In the genomic region with DNA sequence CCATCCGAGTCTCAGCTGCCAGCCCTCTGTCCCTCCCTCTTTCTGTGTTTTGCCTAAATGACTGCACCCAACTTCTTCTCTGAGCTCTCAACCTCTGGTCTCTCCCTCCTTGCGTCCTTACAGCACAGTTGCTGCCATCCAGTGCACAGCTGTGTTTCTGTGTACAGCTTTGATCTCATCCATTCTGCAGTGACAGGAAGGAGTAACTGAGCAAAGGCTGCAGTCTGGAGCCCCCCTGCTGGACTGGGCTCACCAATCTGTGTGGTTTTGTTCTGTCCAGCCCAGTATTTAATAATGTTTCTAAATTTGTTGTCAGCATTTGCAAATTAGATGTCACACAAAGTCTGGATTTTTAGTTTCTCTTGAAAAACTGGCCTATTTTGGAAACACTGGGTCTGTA, we compare ENCODE assay signal across 26 cellular contexts.
"Had no signal": no experiment of that assay in that cellular context is flagged by ENCODE, and none has a peak within 500 bp of the region (broad histone marks: within the 10 kb centered on the region; RNA-seq: fewer than 3 reads in every experiment).

No MANE protein-coding gene starts in this region.

- H3K27ac ChIP-seq: brain microvascular endothelial cell, foreskin keratinocyte, left ventricle myocardium inferior, parathyroid adenoma, right lobe of liver, skin epidermis, suprapubic skin, transverse colon, uterus had no signal

- H3K9me3 ChIP-seq: left ventricle myocardium inferior, right lobe of liver, suprapubic skin, transverse colon, uterus had no signal

- DNase-seq: activated CD4-positive, alpha-beta memory T cell treated with anti-CD3 and anti-CD28 coated beads, Interleukin-2, amount 10 ng/mL, durations not matched to agents 7 days and 5 days; activated CD4-positive, alpha-beta T cell treated with anti-CD3 and anti-CD28 coated beads for 48 hours; activated CD4-positive, CD25-positive, alpha-beta regulatory T cell; activated CD8-positive, alpha-beta memory T cell treated with anti-CD3 and anti-CD28 coated beads, Interleukin-2, amount 10 ng/mL, durations not matched to agents 7 days and 5 days; activated gamma-delta T cell; activated naive CD4-positive, alpha-beta T cell treated with anti-CD3 and anti-CD28 coated beads, Interleukin-2, amount 50 U/mL, for 16 hours; activated naive CD8-positive, alpha-beta T cell treated with anti-CD3 and anti-CD28 coated beads, Interleukin-2, amount 50 U/mL, for 24 hours; activated T-cell treated with anti-CD3 and anti-CD28 coated beads for 4 hours; brain microvascular endothelial cell; central memory CD4-positive, alpha-beta T cell; dermis blood vessel endothelial cell; effector memory CD4-positive, alpha-beta T cell; foreskin keratinocyte; hippocampal formation; kidney glomerular epithelial cell; left ventricle myocardium inferior; right lobe of liver; stimulated activated CD4-positive, alpha-beta T cell treated with anti-CD3 and anti-CD28 coated beads, Interleukin-1b, Interleukin-23, amount 100 ng/mL, for 48 hours; stimulated activated naive CD8-positive, alpha-beta T cell treated with anti-CD3 and anti-CD28 coated beads, Interleukin-15, amount 100 ng/mL, for 72 hours; transverse colon; uterus had no signal

- H3K4me3 ChIP-seq: left ventricle myocardium inferior, right lobe of liver, skin epidermis, suprapubic skin, transverse colon, uterus had no signal

- H3K4me1 ChIP-seq: foreskin keratinocyte, left ventricle myocardium inferior, parathyroid adenoma, right lobe of liver, suprapubic skin, uterus had no signal

- H2AFZ ChIP-seq: parathyroid adenoma had no signal

- H3K9ac ChIP-seq: parathyroid adenoma had no signal

- H3K36me3 ChIP-seq: brain microvascular endothelial cell, left ventricle myocardium inferior, right lobe of liver, suprapubic skin, transverse colon, uterus had no signal

- H3K27me3 ChIP-seq: brain microvascular endothelial cell, foreskin keratinocyte, right lobe of liver, suprapubic skin, transverse colon, uterus had no signal

- H3K9me3 Mint-ChIP-seq: activated CD4-positive, alpha-beta memory T cell treated with anti-CD3 and anti-CD28 coated beads, Interleukin-2, amount 10 ng/mL, durations not matched to agents 7 days and 5 days; activated naive CD8-positive, alpha-beta T cell treated with anti-CD3 and anti-CD28 coated beads, Interleukin-2, amount 50 U/mL, for 24 hours; nephron; stimulated activated naive CD8-positive, alpha-beta T cell treated with anti-CD3 and anti-CD28 coated beads, Interleukin-15, amount 100 ng/mL, for 72 hours; T-helper 1 cell treated with Interleukin-12 subunit alpha and Interleukin-12 subunit beta and Interleukin-4 antibody, amounts not matched to agents 30 μg/mL and 1 μg/mL, for 36 hours had no signal

- H3K36me3 Mint-ChIP-seq: activated CD8-positive, alpha-beta memory T cell treated with anti-CD3 and anti-CD28 coated beads, Interleukin-2, amount 10 ng/mL, durations not matched to agents 7 days and 5 days had no signal

- H3K4me1 Mint-ChIP-seq: activated CD8-positive, alpha-beta memory T cell treated with anti-CD3 and anti-CD28 coated beads, Interleukin-2, amount 10 ng/mL, durations not matched to agents 7 days and 5 days had no signal

- H3K27ac Mint-ChIP-seq: activated CD4-positive, alpha-beta memory T cell treated with anti-CD3 and anti-CD28 coated beads, Interleukin-2, amount 10 ng/mL, durations not matched to agents 7 days and 5 days; activated CD8-positive, alpha-beta memory T cell treated with anti-CD3 and anti-CD28 coated beads, Interleukin-2, amount 10 ng/mL, durations not matched to agents 7 days and 5 days; activated naive CD8-positive, alpha-beta T cell treated with anti-CD3 and anti-CD28 coated beads, Interleukin-2, amount 50 U/mL, for 24 hours; nephron; stimulated activated naive CD8-positive, alpha-beta T cell treated with anti-CD3 and anti-CD28 coated beads, Interleukin-15, amount 100 ng/mL, for 72 hours; T-helper 1 cell treated with Interleukin-12 subunit alpha and Interleukin-12 subunit beta and Interleukin-4 antibody, amounts not matched to agents 30 μg/mL and 1 μg/mL, for 36 hours had no signal

- H3K79me2 ChIP-seq: parathyroid adenoma had no signal

- H3K4me3 Mint-ChIP-seq: activated CD4-positive, alpha-beta memory T cell treated with anti-CD3 and anti-CD28 coated beads, Interleukin-2, amount 10 ng/mL, durations not matched to agents 7 days and 5 days; activated CD8-positive, alpha-beta memory T cell treated with anti-CD3 and anti-CD28 coated beads, Interleukin-2, amount 10 ng/mL, durations not matched to agents 7 days and 5 days; activated naive CD8-positive, alpha-beta T cell treated with anti-CD3 and anti-CD28 coated beads, Interleukin-2, amount 50 U/mL, for 24 hours; nephron; stimulated activated naive CD8-positive, alpha-beta T cell treated with anti-CD3 and anti-CD28 coated beads, Interleukin-15, amount 100 ng/mL, for 72 hours; T-helper 1 cell treated with Interleukin-12 subunit alpha and Interleukin-12 subunit beta and Interleukin-4 antibody, amounts not matched to agents 30 μg/mL and 1 μg/mL, for 36 hours had no signal
